8 cellular contexts compared by ENCODE assay signal in genomic region chr11:18540207-18541009, GRCh38. TPM values are rescaled to one million over a fixed set of nuclear protein-coding genes. Genes with fewer than 3 reads are reported as not detected.
DNase-seq lines count a peak whose midpoint lies in the region; TF ChIP-seq lines count a peak whose summit lies in the region.

No MANE protein-coding gene starts in this region.

- H3K9me3 ChIP-seq in tibial nerve, result no peaks in the 10 kb centered on the region

- peaks cover 0 to 48% (median 0%) of the 10 kb centered on the region in 3 donors for H3K36me3 ChIP-seq in tibial nerve

- TF ChIP-seq EP300 in tibial nerve (IDR thresholded peaks at IDR 0.05), result no peak

- 90 to 92% methylated on average over 1 of the region's 1 CpG for whole genome bisulfite sequencing in tibial nerve, 2 donors

- no peak for TF ChIP-seq POLR2A in tibial nerve (IDR thresholded peaks at IDR 0.05)

- peak; percentile 43 for TF ChIP-seq CTCF in GM12873 (IDR thresholded peaks at IDR 0.05; ENCODE audit: insufficient read depth, low read depth, low read length, missing control alignments)
- peak in 1 of 5 experiments; percentile 17 for TF ChIP-seq CTCF in tibial nerve (IDR thresholded peaks at IDR 0.05)

- in situ Hi-C loops in ACHN (cut with HindIII; ENCODE audit: low pct_ligation_motif_present, low pct_unique_long_range_greater_than_20kb, low sequenced_read_pairs), result no loop called here

- H3K4me1 ChIP-seq in tibial nerve, result no peaks in the 10 kb centered on the region

- no peak overlapping the region for H3K4me3 ChIP-seq in tibial nerve

- H3K27me3 ChIP-seq in tibial nerve, result no peaks in the 10 kb centered on the region

- DNase-seq in ACHN (peak; percentile 24), NCI-H2196 (lab: John Stamatoyannopoulos, UW; ENCODE audit: unreplicated experiment) (peak; percentile 60), cerebellar cortex (ENCODE audit: low spot score) (peak; percentile 25), pons (ENCODE audit: low spot score) (peak; percentile 42), epidermal melanocyte (ENCODE audit: insufficient read length, low spot score) (no peak), tibial nerve (ENCODE audit: low spot score in 2 of 2) (no peak), GF-D8 (lab: John Stamatoyannopoulos, UW) (no peak)

- H3K27ac ChIP-seq in tibial nerve, result no peak overlapping the region

RNA-seq across cellular contexts. Expression of gene TSG101, which starts 13.7 kb away (rescaled TPM):
- 100 to 1,000 TPM in 2 of 4 donors, 10 to 100 TPM in 2; 83.3 to 104 (median 99.1) TPM for total RNA-seq in tibial nerve

RNA-seq across cellular contexts. Expression of gene UEVLD, which starts 48.1 kb away (rescaled TPM):
- total RNA-seq in tibial nerve, result 10 to 100 TPM in 3 of 4 donors, 1 to 10 TPM in 1; 9.6 to 25.8 (median 15.8) TPM

RNA-seq across cellular contexts. Expression of gene MISFA, which starts 59.2 kb away (rescaled TPM):
- 1 to 10 TPM in 1 of 4 donors, under 1 TPM in 1, not detected in 2; 0.30 to 2.9 TPM for total RNA-seq in tibial nerve

Comparison
In these comparisons a context has a peak if more than half of its experiments do, and no peak if none do; other contexts are left out.
1. DNase-seq: peak in ACHN (single experiment), NCI-H2196 (single experiment), cerebellar cortex (single experiment) and pons (single experiment); none in epidermal melanocyte (single experiment), tibial nerve (0 of 2) and GF-D8 (single experiment).